ENCODE assay signal across 8 cellular contexts in the genomic region with DNA sequence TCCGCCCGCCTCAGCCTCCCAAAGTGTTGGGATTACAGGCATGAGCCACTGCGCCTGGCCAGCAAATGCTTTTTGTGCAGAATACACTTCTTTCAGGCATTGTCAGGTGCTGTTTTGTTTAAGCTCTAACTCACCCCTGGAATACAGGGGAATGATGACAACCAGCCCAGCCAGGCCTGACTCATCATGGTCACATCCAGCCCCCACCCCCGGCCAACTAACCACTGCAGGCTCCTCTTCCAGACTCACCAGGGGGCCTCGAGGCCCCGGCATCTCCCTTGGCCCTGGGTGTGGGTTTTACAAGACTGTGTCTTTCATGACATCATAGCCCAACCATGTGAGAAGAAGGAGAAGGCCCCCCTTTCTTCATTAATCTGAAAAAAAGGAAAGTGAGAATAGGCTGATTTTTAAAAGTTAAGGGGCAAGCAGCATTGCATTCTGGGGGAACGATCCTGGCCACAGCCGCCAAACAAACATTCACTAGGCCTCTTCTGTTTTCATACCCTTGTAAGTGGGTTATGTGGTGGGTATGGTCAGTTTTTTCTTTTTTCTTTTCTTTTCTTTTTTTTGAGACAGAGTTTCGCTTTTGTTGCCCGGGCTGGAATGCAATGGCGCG. TPM values are rescaled to one million over a fixed set of nuclear protein-coding genes. Genes with fewer than 3 reads are reported as not detected.
A peak's percentile ranks its signal among the peaks of the same experiment; 100 is the strongest.
DNase-seq lines count a peak whose midpoint lies in the region; ATAC-seq and TF ChIP-seq lines count a peak whose summit lies in the region.

No MANE protein-coding gene starts in this region.

- H2BK20ac ChIP-seq in IMR-90 (ENCODE audit: low read depth, low read length), result peak overlapping the region; percentile 74

- H3K79me1 ChIP-seq in IMR-90 (ENCODE audit: low read depth in 1 of 2, low read length in 2 of 2), result peaks cover 0 to 10% of the 10 kb centered on the region in 2 experiments; a peak in 2 of 4 replicates

- WGBS in IMR-90 (ENCODE audit: extremely low coverage in 2 of 2, insufficient read length in 1 of 2), 2 experiments, result no CpG with 5 or more reads among the region's 12 CpGs
- WGBS in mammary epithelial cell (ENCODE audit: low coverage, missing lambda C conversion rate), result 54% methylated on average over 12 of the region's 12 CpGs

- H2AK5ac ChIP-seq in IMR-90 (ENCODE audit: low read depth, low read length), result peak overlapping the region; percentile 79

- H3K9ac ChIP-seq in IMR-90 (ENCODE audit: low read depth, low read length) (no peak overlapping the region), mammary epithelial cell (ENCODE audit: insufficient read depth, low read length) (no peak overlapping the region)

- ATAC-seq in IMR-90 (ENCODE audit: low read depth) (peak; percentile 91), left lung (peak; percentile 58), left lobe of liver (no peak), HG03439 (IDR thresholded peaks at IDR 0.05; ENCODE audit: unreplicated experiment) (no peak), HG02981 (IDR thresholded peaks at IDR 0.05; ENCODE audit: unreplicated experiment) (no peak)

- H3K18ac ChIP-seq in IMR-90 (ENCODE audit: low read depth, low read length), result no peak overlapping the region

- peak; percentile 41; the same call in 1 of the 2 replicates for TF ChIP-seq RAD21 in IMR-90 (IDR thresholded peaks at IDR 0.05; ENCODE audit: low read length)

- H4K8ac ChIP-seq in IMR-90 (ENCODE audit: low read depth in 2 of 2, low read length in 2 of 2), result peak overlapping the region in 1 of 2 experiments; percentile 90; a peak in 2 of 4 replicates

- H2BK5ac ChIP-seq in IMR-90 (ENCODE audit: low read depth, low read length, poor library complexity, severe bottlenecking), result peak overlapping the region; percentile 23

- dilution Hi-C loops in IMR-90 (cut with HindIII; ENCODE audit: low sequenced_read_pairs, unreplicated experiment) (no loop called here), mammary epithelial cell (cut with HindIII; ENCODE audit: low sequenced_read_pairs) (no loop called here)

- peaks cover 20% of the 10 kb centered on the region for H3K9me1 ChIP-seq in IMR-90 (ENCODE audit: insufficient read depth, low read length)

- BruUV-seq in IMR-90 (replicated peaks; lab: Mats Ljungman, UMichigan) (TSS peak; percentile 41), mammary epithelial cell (replicated peaks; lab: Mats Ljungman, UMichigan) (no TSS peak)

- intact Hi-C loops in IMR-90 (cut with micrococcal nuclease) (loop anchor here (1.0 to 2.0 kb wide), 2 partner anchors 38 to 40 kb away; a partner anchor contains a TSS), mammary epithelial cell (cut with micrococcal nuclease) (no loop called here), left lung (cut with DNase I) (no loop called here)

- H3K27me3 ChIP-seq in AG04450 (ENCODE audit: control insufficient read depth, insufficient read depth, low read length) (no peaks in the 10 kb centered on the region), IMR-90 (ENCODE audit: control insufficient read depth, insufficient read depth, low read length) (no peaks in the 10 kb centered on the region), mammary epithelial cell (ENCODE audit: insufficient read depth, low read length) (no peaks in the 10 kb centered on the region), left lung (no peaks in the 10 kb centered on the region)

- H3K4me2 ChIP-seq in IMR-90 (ENCODE audit: low read depth, low read length) (no peak overlapping the region), mammary epithelial cell (ENCODE audit: insufficient read depth, low read depth, low read length) (no peak overlapping the region)

- H4K20me1 ChIP-seq in IMR-90 (ENCODE audit: insufficient read depth, low read length) (no peaks in the 10 kb centered on the region), mammary epithelial cell (ENCODE audit: insufficient read depth, low read length) (no peaks in the 10 kb centered on the region)

- peak overlapping the region; percentile 29; the same call in 1 of the 2 replicates for H4K5ac ChIP-seq in IMR-90 (ENCODE audit: low read depth, low read length)

- peak overlapping the region; percentile 70 for H2AK9ac ChIP-seq in IMR-90 (replicated peaks; ENCODE audit: low read depth, low read length, poor library complexity)

- peak overlapping the region; percentile 98 for H3K27ac ChIP-seq in AG04450 (ENCODE audit: low read depth, low read length)
- H3K27ac ChIP-seq in IMR-90 (ENCODE audit: insufficient read depth, low read length), result peak overlapping the region; percentile 47
- H3K27ac ChIP-seq in mammary epithelial cell (ENCODE audit: insufficient read depth, low read depth, low read length), result peak overlapping the region; percentile 29
- H3K27ac ChIP-seq in left lung, result no peak overlapping the region

- H3K36me3 ChIP-seq in IMR-90 (ENCODE audit: control insufficient read depth, insufficient read depth, low read length) (peaks cover 12% of the 10 kb centered on the region; the same call in 1 of the 2 replicates), mammary epithelial cell (ENCODE audit: insufficient read depth, low read length) (no peaks in the 10 kb centered on the region), left lung (no peaks in the 10 kb centered on the region)

- H3K4me3 ChIP-seq in AG04450 (ENCODE audit: low read depth, low read length) (no peak overlapping the region), IMR-90 (ENCODE audit: insufficient read depth, low read depth, low read length) (no peak overlapping the region), mammary epithelial cell (replicated peaks in 1 of 3; ENCODE audit: insufficient read depth in 1 of 3, low read depth in 2 of 3, low read length in 3 of 3) (no peak overlapping the region), left lung (no peak overlapping the region)

- peak overlapping the region; percentile 78 for H3K4ac ChIP-seq in IMR-90 (ENCODE audit: low read depth, low read length)

- TF ChIP-seq CTCF in AG04450 (IDR thresholded peaks at IDR 0.05; ENCODE audit: low read depth, low read length) (peak; percentile 18; the same call in 1 of the 2 replicates), IMR-90 (conservative IDR thresholded peaks at IDR 0.05; ENCODE audit: low read depth, low read length) (peak; percentile 31), mammary epithelial cell (conservative IDR thresholded peaks at IDR 0.05 in 1 of 2, IDR thresholded peaks at IDR 0.05 in 1 of 2; ENCODE audit: extremely low read depth in 1 of 2, insufficient read depth in 1 of 2, low read depth in 1 of 2, low read length in 2 of 2) (no peak), left lung (IDR thresholded peaks at IDR 0.05) (no peak)

- peak overlapping the region; percentile 59 for H3K14ac ChIP-seq in IMR-90 (replicated peaks; ENCODE audit: low read depth, low read length)

- H3K4me1 ChIP-seq in IMR-90 (ENCODE audit: control insufficient read depth, insufficient read depth, low read length), result peaks cover 23% of the 10 kb centered on the region
- peaks cover 52% of the 10 kb centered on the region for H3K4me1 ChIP-seq in mammary epithelial cell (ENCODE audit: insufficient read depth, low read length)
- H3K4me1 ChIP-seq in left lung, result no peaks in the 10 kb centered on the region

- H2BK120ac ChIP-seq in IMR-90 (ENCODE audit: low read depth, low read length), result peak overlapping the region; percentile 86

- H4K91ac ChIP-seq in IMR-90 (ENCODE audit: insufficient read depth, low read depth, low read length), result peak overlapping the region; percentile 57

- DNase-seq in AG04450 (ENCODE audit: low read depth, low spot score) (peak; percentile 95), IMR-90 (peak; percentile 99), mammary epithelial cell (peak; percentile 90), left lung (peak; percentile 51), activated gamma-delta T cell (lab: John Stamatoyannopoulos, UW) (no peak), left lobe of liver (ENCODE audit: low spot score) (no peak)

- H3K79me2 ChIP-seq in mammary epithelial cell (ENCODE audit: insufficient read depth, low read length), result no peaks in the 10 kb centered on the region

- H2AFZ ChIP-seq in IMR-90 (replicated peaks; ENCODE audit: low read length, poor library complexity) (peak overlapping the region; percentile 38), mammary epithelial cell (ENCODE audit: low read depth, low read length) (no peak overlapping the region)

- H2BK15ac ChIP-seq in IMR-90 (ENCODE audit: low read depth, low read length), result peak overlapping the region; percentile 53; the same call in 1 of the 3 replicates

- peak overlapping the region; percentile 79 for H3K23ac ChIP-seq in IMR-90 (ENCODE audit: low read depth, low read length)

- in situ Hi-C loops in IMR-90 (cut with MboI; ENCODE audit: low sequenced_read_pairs), result no loop called here
- in situ Hi-C loops in mammary epithelial cell (cut with MboI; ENCODE audit: low sequenced_read_pairs in 2 of 2), result no loop called here

- POLR2A ChIA-PET in AG04450 (lab: Yijun Ruan, JAX), result interaction anchor here (0.5 to 3.4 kb wide), 7 partner anchors 11 to 37 kb away, joined by 3 to 27 read pairs (median 3); a partner anchor contains a TSS
- POLR2A ChIA-PET in IMR-90 (lab: Charles Lee; ENCODE audit: unreplicated experiment), result no interaction called here

- TF ChIP-seq POLR2A in IMR-90 (IDR thresholded peaks at IDR 0.05; ENCODE audit: low read depth, low read length), result no peak

- H3K9me3 ChIP-seq in AG04450 (ENCODE audit: control insufficient read depth, insufficient read depth, low read length) (peaks cover 9% of the 10 kb centered on the region; the same call in 1 of the 2 replicates), IMR-90 (ENCODE audit: control insufficient read depth, insufficient read depth, low read length) (no peaks in the 10 kb centered on the region), mammary epithelial cell (replicated peaks; ENCODE audit: insufficient read depth, low read length) (no peaks in the 10 kb centered on the region), left lung (no peaks in the 10 kb centered on the region)

- H3K56ac ChIP-seq in IMR-90 (ENCODE audit: extremely low read depth, insufficient read depth, low read length), result peak overlapping the region; percentile 24; the same call in 1 of the 2 replicates

- CTCF ChIA-PET in AG04450 (lab: Charles Lee) (interaction anchor here (1.0 to 3.0 kb wide), 4 partner anchors 27 to 41 kb away, joined by 4 to 10 read pairs (median 6); a partner anchor contains a TSS), IMR-90 (lab: Yijun Ruan, JAX) (interaction anchor here (0.6 to 1.3 kb wide), 4 partner anchors 12 to 42 kb away, joined by 3 to 4 read pairs (median 3); no protein-coding TSS in a partner anchor), mammary epithelial cell (lab: Charles Lee; ENCODE audit: low non-redundant PET) (no interaction called here)

RNA-seq across cellular contexts. Expression of a gene that starts 35.6 kb away (rescaled TPM):
- polyA plus RNA-seq in AG04450 (2011; rRNA removed), result 22.3 and 34.4 TPM in 2 replicates
- 14.6 and 17.9 TPM in 2 replicates for polyA minus RNA-seq in AG04450 (2011; rRNA and poly(A)+ RNA removed)
- total RNA-seq in IMR-90 (2012; rRNA removed), result 1.4 and 2.0 TPM in 2 replicates
- polyA plus RNA-seq in IMR-90 (2012; rRNA removed), result 4.7 and 5.9 TPM in 2 replicates
- polyA plus RNA-seq in IMR-90 (2012; cell fraction: cytosol; rRNA removed), result 5.6 and 18.2 TPM in 2 replicates
- 4.1 and 7.9 TPM in 2 replicates for polyA plus RNA-seq in IMR-90 (2012; cell fraction: nucleus; rRNA removed; ENCODE audit: low replicate concordance)
- total RNA-seq in mammary epithelial cell, result 1 to 10 TPM; 4.2 to 6.2 TPM
- 1.6 TPM for polyA plus RNA-seq in mammary epithelial cell
- 2.3 TPM for polyA minus RNA-seq in mammary epithelial cell
- 10 to 100 TPM; 10.5 to 10.8 TPM for total RNA-seq in left lung
- total RNA-seq in left lobe of liver, result 0.35 TPM

RNA-seq across cellular contexts. Expression of a gene that starts 40.8 kb away (rescaled TPM):
- polyA plus RNA-seq in AG04450 (2011; rRNA removed), result not detected in 2 replicates
- polyA minus RNA-seq in AG04450 (2011; rRNA and poly(A)+ RNA removed), result not detected in 2 replicates
- not detected in 2 replicates for total RNA-seq in IMR-90 (2012; rRNA removed)
- not detected in 2 replicates for polyA plus RNA-seq in IMR-90 (2012; rRNA removed)
- not detected in 2 replicates for polyA plus RNA-seq in IMR-90 (2012; cell fraction: cytosol; rRNA removed)
- polyA plus RNA-seq in IMR-90 (2012; cell fraction: nucleus; rRNA removed; ENCODE audit: low replicate concordance), result not detected in 2 replicates
- not detected for total RNA-seq in mammary epithelial cell
- not detected for polyA plus RNA-seq in mammary epithelial cell
- polyA minus RNA-seq in mammary epithelial cell, result not detected
- 1 to 10 TPM in 1 of 2 donors, not detected in 1; 3.6 TPM for total RNA-seq in left lung
- total RNA-seq in left lobe of liver, result not detected

RNA-seq across cellular contexts. Expression of a gene that starts 41.4 kb away (rescaled TPM):
- polyA plus RNA-seq in AG04450 (2011; rRNA removed) (0.10 and 0.12 TPM in 2 replicates), IMR-90 (2012; rRNA removed) (0.10 and 0.14 TPM in 2 replicates), mammary epithelial cell (0.76 TPM)
- polyA minus RNA-seq in AG04450 (2011; rRNA and poly(A)+ RNA removed), result 0.30 and 0.87 TPM in 2 replicates
- total RNA-seq in IMR-90 (2012; rRNA removed) (0.28 and 0.36 TPM in 2 replicates), mammary epithelial cell (1 to 10 TPM; 3.2 to 4.8 TPM), left lung (1 to 10 TPM; 2.9 to 4.1 TPM), left lobe of liver (2.4 TPM)
- 0.03 TPM in 2 replicates for polyA plus RNA-seq in IMR-90 (2012; cell fraction: cytosol; rRNA removed)
- polyA plus RNA-seq in IMR-90 (2012; cell fraction: nucleus; rRNA removed; ENCODE audit: low replicate concordance), result 0.46 and 0.58 TPM in 2 replicates
- 1.1 TPM for polyA minus RNA-seq in mammary epithelial cell

RNA-seq across cellular contexts. Expression of a gene that starts 49.2 kb away (rescaled TPM):
- polyA plus RNA-seq in AG04450 (2011; rRNA removed) (1,392 and 2,283 TPM in 2 replicates), IMR-90 (2012; rRNA removed) (1,650 and 1,735 TPM in 2 replicates), mammary epithelial cell (2,723 TPM)
- polyA minus RNA-seq in AG04450 (2011; rRNA and poly(A)+ RNA removed), result 210 and 338 TPM in 2 replicates
- total RNA-seq in IMR-90 (2012; rRNA removed) (881 and 1,151 TPM in 2 replicates), mammary epithelial cell (1,000 to 10,000 TPM; 1,457 to 1,657 TPM), left lung (1,000 to 10,000 TPM in 1 of 2 donors, 100 to 1,000 TPM in 1; 986 to 1,164 TPM), left lobe of liver (386 TPM)
- 3,661 and 4,271 TPM in 2 replicates for polyA plus RNA-seq in IMR-90 (2012; cell fraction: cytosol; rRNA removed)
- 742 and 1,804 TPM in 2 replicates for polyA plus RNA-seq in IMR-90 (2012; cell fraction: nucleus; rRNA removed; ENCODE audit: low replicate concordance)
- polyA minus RNA-seq in mammary epithelial cell, result 1,172 TPM

RNA-seq across cellular contexts. Expression of a gene that starts 49.4 kb away (rescaled TPM):
- polyA plus RNA-seq in AG04450 (2011; rRNA removed) (45.8 and 62.0 TPM in 2 replicates), IMR-90 (2012; rRNA removed) (53.8 and 57.4 TPM in 2 replicates), mammary epithelial cell (76.4 TPM)
- 17.5 and 18.3 TPM in 2 replicates for polyA minus RNA-seq in AG04450 (2011; rRNA and poly(A)+ RNA removed)
- total RNA-seq in IMR-90 (2012; rRNA removed) (11.1 and 19.7 TPM in 2 replicates), mammary epithelial cell (10 to 100 TPM; 21.2 to 79.8 TPM), left lung (10 to 100 TPM; 51.5 to 53.6 TPM), left lobe of liver (16.4 TPM)
- 40.2 and 49.0 TPM in 2 replicates for polyA plus RNA-seq in IMR-90 (2012; cell fraction: cytosol; rRNA removed)
- 25.4 and 61.2 TPM in 2 replicates for polyA plus RNA-seq in IMR-90 (2012; cell fraction: nucleus; rRNA removed; ENCODE audit: low replicate concordance)
- polyA minus RNA-seq in mammary epithelial cell, result 46.6 TPM

Comparison
In these comparisons a context has a peak if more than half of its experiments do, and no peak if none do; other contexts are left out.
1. DNase-seq: peak in AG04450 (single experiment), IMR-90 (single experiment), mammary epithelial cell (single experiment) and left lung (2 of 2); none in activated gamma-delta T cell (single experiment) and left lobe of liver (single experiment).
2. H3K27ac ChIP-seq: peak in AG04450 (single experiment), IMR-90 (single experiment) and mammary epithelial cell (single experiment); none in left lung (0 of 2).
3. CTCF ChIP-seq: peak in AG04450 (single experiment) and IMR-90 (single experiment); none in mammary epithelial cell (0 of 2) and left lung (0 of 2).
4. ATAC-seq: peak in IMR-90 (single experiment) and left lung (single experiment); none in left lobe of liver (single experiment), HG03439 (single experiment) and HG02981 (single experiment).